Comparison of ENCODE assay signal across 16 cellular contexts in the genomic region with DNA sequence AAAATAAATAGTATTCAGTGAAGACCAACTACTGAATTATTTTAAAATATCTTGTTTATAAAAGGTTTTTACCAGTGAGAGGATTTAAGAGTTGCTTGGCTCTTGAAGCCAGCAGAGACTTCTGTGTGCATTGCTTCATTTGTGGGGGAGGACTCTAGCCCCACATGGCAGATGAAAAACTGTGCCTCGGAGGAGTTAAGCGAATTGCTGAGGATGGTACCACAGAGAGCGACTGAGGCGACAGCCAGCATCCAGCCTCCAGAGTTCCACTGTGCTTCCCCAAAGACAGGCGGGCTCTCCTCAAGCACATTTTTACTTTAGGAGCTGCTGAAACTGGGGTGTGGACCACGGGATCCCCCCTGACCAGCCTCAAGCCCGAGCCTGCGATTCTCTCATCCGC.
DNase-seq lines count a peak whose midpoint lies in the region; ATAC-seq and TF ChIP-seq lines count a peak whose summit lies in the region.
"Had no signal": no experiment of that assay in that cellular context is flagged by ENCODE, and none has a peak within 500 bp of the region (broad histone marks: within the 10 kb centered on the region; RNA-seq: fewer than 3 reads in every experiment).

No MANE protein-coding gene starts in this region.

- H3K4me2 ChIP-seq in GM23248 (ENCODE audit: unreplicated experiment) (peak overlapping the region; percentile 34), smooth muscle cell (peak overlapping the region; percentile 53)

- H3K4me1 ChIP-seq in GM23248 (ENCODE audit: insufficient read depth) = peaks cover 19% of the 10 kb centered on the region
- peaks cover 46% of the 10 kb centered on the region for H3K4me1 ChIP-seq in SJSA1 (replicated peaks)
- H3K4me1 ChIP-seq in smooth muscle cell (ENCODE audit: low read depth) = peaks cover 3% of the 10 kb centered on the region

- H3K9me2 ChIP-seq in GM23248 (ENCODE audit: insufficient read depth) = no peaks in the 10 kb centered on the region

- no peaks in the 10 kb centered on the region for H3K36me3 Mint-ChIP-seq in activated CD4-positive, alpha-beta memory T cell treated with anti-CD3 and anti-CD28 coated beads, Interleukin-2, amount 10 ng/mL, durations not matched to agents 7 days and 5 days (ENCODE audit: low read depth)
- H3K36me3 Mint-ChIP-seq: activated naive CD4-positive, alpha-beta T cell treated with anti-CD3 and anti-CD28 coated beads, Interleukin-2, amount 10 ng/mL, durations not matched to agents 7 days and 5 days; brain had no signal

- H3K27me3 ChIP-seq in GM23248 (replicated peaks; ENCODE audit: insufficient read depth) (no peaks in the 10 kb centered on the region), SJSA1 (replicated peaks) (no peaks in the 10 kb centered on the region), smooth muscle cell (ENCODE audit: low read depth) (no peaks in the 10 kb centered on the region)

- ATAC-seq in HG03460 (IDR thresholded peaks at IDR 0.05; ENCODE audit: unreplicated experiment) (no peak), HG03432 (IDR thresholded peaks at IDR 0.05; ENCODE audit: unreplicated experiment) (no peak)
- ATAC-seq: stimulated activated naive CD8-positive, alpha-beta T cell treated with anti-CD3 and anti-CD28 coated beads, Interleukin-15, amount 100 ng/mL, for 72 hours had no signal

- CTCF ChIA-PET in activated CD4-positive, alpha-beta memory T cell treated with anti-CD3 and anti-CD28 coated beads, Interleukin-2, amount 10 ng/mL, durations not matched to agents 7 days and 5 days (lab: Charles Lee) = no interaction called here

- TF ChIP-seq CTCF in fibroblast of the aortic adventitia (IDR thresholded peaks at IDR 0.05; ENCODE audit: insufficient read depth, low read length) (no peak), smooth muscle cell (IDR thresholded peaks at IDR 0.05; ENCODE audit: borderline replicate concordance, insufficient read depth, poor library complexity, severe bottlenecking) (no peak)

- peaks cover 2% of the 10 kb centered on the region for H3K27me3 Mint-ChIP-seq in activated CD4-positive, alpha-beta memory T cell treated with anti-CD3 and anti-CD28 coated beads, Interleukin-2, amount 10 ng/mL, durations not matched to agents 7 days and 5 days
- H3K27me3 Mint-ChIP-seq: brain had no signal

- no peaks in the 10 kb centered on the region for H3K79me2 ChIP-seq in GM23248 (ENCODE audit: insufficient read depth)
- H3K79me2 ChIP-seq in smooth muscle cell (ENCODE audit: low read depth) = no peaks in the 10 kb centered on the region

- in situ Hi-C loops in GM23248 (cut with MboI) = no loop called here

- H3K9me3 Mint-ChIP-seq in activated CD4-positive, alpha-beta memory T cell treated with anti-CD3 and anti-CD28 coated beads, Interleukin-2, amount 10 ng/mL, durations not matched to agents 7 days and 5 days = no peaks in the 10 kb centered on the region
- H3K9me3 Mint-ChIP-seq: activated naive CD4-positive, alpha-beta T cell treated with anti-CD3 and anti-CD28 coated beads, Interleukin-2, amount 10 ng/mL, durations not matched to agents 7 days and 5 days; stimulated activated naive CD8-positive, alpha-beta T cell treated with anti-CD3 and anti-CD28 coated beads, Interleukin-15, amount 100 ng/mL, for 72 hours had no signal

- H3K9me3 ChIP-seq in GM23248 (ENCODE audit: low read depth) (no peaks in the 10 kb centered on the region), SJSA1 (replicated peaks) (peaks cover 3% of the 10 kb centered on the region; the same call in 1 of the 2 replicates), smooth muscle cell (replicated peaks; ENCODE audit: low read depth) (no peaks in the 10 kb centered on the region)

- DNase-seq in GM23248 = peak; percentile 38
- no peak for DNase-seq in SJSA1 (ENCODE audit: low read depth in 1 of 2, low spot score in 2 of 2)
- peak; percentile 45 for DNase-seq in fibroblast of the aortic adventitia (ENCODE audit: low read depth)
- no peak for DNase-seq in smooth muscle cell (lab: John Stamatoyannopoulos, UW; ENCODE audit: unreplicated experiment)
- no peak for DNase-seq in activated CD4-positive, alpha-beta memory T cell treated with anti-CD3 and anti-CD28 coated beads, Interleukin-2, amount 10 ng/mL, durations not matched to agents 7 days and 5 days
- no peak for DNase-seq in NCI-H187 treated with DMSO at 0.1 percent for 48 hours (lab: John Stamatoyannopoulos, UW)
- DNase-seq: activated CD4-positive, alpha-beta T cell treated with anti-CD3 and anti-CD28 coated beads for 4 hours; activated naive CD4-positive, alpha-beta T cell treated with anti-CD3 and anti-CD28 coated beads, Interleukin-2, amount 10 ng/mL, durations not matched to agents 7 days and 5 days; activated T-cell treated with anti-CD3 and anti-CD28 coated beads for 4 hours; DMS 273 treated with DMSO at 0.1 percent for 48 hours; GOT3; NCI-H1694 treated with DMSO at 0.1 percent for 48 hours; stimulated activated naive CD8-positive, alpha-beta T cell treated with anti-CD3 and anti-CD28 coated beads, Interleukin-15, amount 100 ng/mL, for 72 hours had no signal

- POLR2A ChIA-PET in activated CD4-positive, alpha-beta memory T cell treated with anti-CD3 and anti-CD28 coated beads, Interleukin-2, amount 10 ng/mL, durations not matched to agents 7 days and 5 days (lab: Charles Lee) = no interaction called here

- no peaks in the 10 kb centered on the region for H3K36me3 ChIP-seq in GM23248 (ENCODE audit: low read depth)
- H3K36me3 ChIP-seq in SJSA1 = peaks cover 31% of the 10 kb centered on the region
- H3K36me3 ChIP-seq in smooth muscle cell (ENCODE audit: low read depth) = no peaks in the 10 kb centered on the region

- H3K27ac ChIP-seq in GM23248 (peak overlapping the region; percentile 98), SJSA1 (peak overlapping the region; percentile 96), smooth muscle cell (ENCODE audit: low read depth) (peak overlapping the region; percentile 63)

- H3K27ac Mint-ChIP-seq in activated CD4-positive, alpha-beta memory T cell treated with anti-CD3 and anti-CD28 coated beads, Interleukin-2, amount 10 ng/mL, durations not matched to agents 7 days and 5 days = no peak overlapping the region
- H3K27ac Mint-ChIP-seq: activated naive CD4-positive, alpha-beta T cell treated with anti-CD3 and anti-CD28 coated beads, Interleukin-2, amount 10 ng/mL, durations not matched to agents 7 days and 5 days; brain; stimulated activated naive CD8-positive, alpha-beta T cell treated with anti-CD3 and anti-CD28 coated beads, Interleukin-15, amount 100 ng/mL, for 72 hours had no signal

- 86 to 89% methylated on average over 9 of the region's 9 CpGs for WGBS in GM23248 (ENCODE audit: low coverage in 1 of 2, low lambda C conversion rate in 2 of 2, missing lambda C conversion rate in 2 of 2), 2 experiments
- 89% methylated on average over 9 of the region's 9 CpGs for WGBS in smooth muscle cell (ENCODE audit: low lambda C conversion rate)

- H2AFZ ChIP-seq in GM23248 = peak overlapping the region; percentile 64
- peak overlapping the region; percentile 66 for H2AFZ ChIP-seq in smooth muscle cell (ENCODE audit: low read depth)

- peaks cover 15% of the 10 kb centered on the region; the same call in 1 of the 2 replicates for H3F3A ChIP-seq in GM23248 (ENCODE audit: insufficient read depth)
- no peaks in the 10 kb centered on the region for H3F3A ChIP-seq in smooth muscle cell (ENCODE audit: low read depth)

- H3K9ac ChIP-seq in GM23248 = peak overlapping the region; percentile 85
- no peak overlapping the region for H3K9ac ChIP-seq in smooth muscle cell (ENCODE audit: low read depth)

- no peaks in the 10 kb centered on the region for H4K20me1 ChIP-seq in GM23248 (ENCODE audit: insufficient read depth)
- no peaks in the 10 kb centered on the region for H4K20me1 ChIP-seq in smooth muscle cell (ENCODE audit: low read depth)

- H3K4me3 Mint-ChIP-seq in activated CD4-positive, alpha-beta memory T cell treated with anti-CD3 and anti-CD28 coated beads, Interleukin-2, amount 10 ng/mL, durations not matched to agents 7 days and 5 days = no peak overlapping the region
- H3K4me3 Mint-ChIP-seq: activated naive CD4-positive, alpha-beta T cell treated with anti-CD3 and anti-CD28 coated beads, Interleukin-2, amount 10 ng/mL, durations not matched to agents 7 days and 5 days; brain; stimulated activated naive CD8-positive, alpha-beta T cell treated with anti-CD3 and anti-CD28 coated beads, Interleukin-15, amount 100 ng/mL, for 72 hours had no signal

- no peaks in the 10 kb centered on the region for H3K4me1 Mint-ChIP-seq in activated CD4-positive, alpha-beta memory T cell treated with anti-CD3 and anti-CD28 coated beads, Interleukin-2, amount 10 ng/mL, durations not matched to agents 7 days and 5 days
- H3K4me1 Mint-ChIP-seq: activated naive CD4-positive, alpha-beta T cell treated with anti-CD3 and anti-CD28 coated beads, Interleukin-2, amount 10 ng/mL, durations not matched to agents 7 days and 5 days; stimulated activated naive CD8-positive, alpha-beta T cell treated with anti-CD3 and anti-CD28 coated beads, Interleukin-15, amount 100 ng/mL, for 72 hours had no signal

- H3K4me3 ChIP-seq in GM23248 (peak overlapping the region; percentile 5; the same call in 1 of the 2 replicates), SJSA1 (no peak overlapping the region), fibroblast of the aortic adventitia (ENCODE audit: low read depth, low read length) (no peak overlapping the region), smooth muscle cell (no peak overlapping the region)

Comparison
In these comparisons a context has a peak if more than half of its experiments do, and no peak if none do; other contexts are left out.
1. DNase-seq: peak in GM23248 (single experiment) and fibroblast of the aortic adventitia (single experiment); none in SJSA1 (0 of 2), smooth muscle cell (single experiment), activated CD4-positive, alpha-beta memory T cell treated with anti-CD3 and anti-CD28 coated beads, Interleukin-2, amount 10 ng/mL, durations not matched to agents 7 days and 5 days (single experiment) and NCI-H187 treated with DMSO at 0.1 percent for 48 hours (single experiment).
2. Peak in every context shown above with its lines, with median percentiles within 50 percentile points of each other: H3K27ac ChIP-seq.